1 cellular context compared by ENCODE assay signal in the genomic region with DNA sequence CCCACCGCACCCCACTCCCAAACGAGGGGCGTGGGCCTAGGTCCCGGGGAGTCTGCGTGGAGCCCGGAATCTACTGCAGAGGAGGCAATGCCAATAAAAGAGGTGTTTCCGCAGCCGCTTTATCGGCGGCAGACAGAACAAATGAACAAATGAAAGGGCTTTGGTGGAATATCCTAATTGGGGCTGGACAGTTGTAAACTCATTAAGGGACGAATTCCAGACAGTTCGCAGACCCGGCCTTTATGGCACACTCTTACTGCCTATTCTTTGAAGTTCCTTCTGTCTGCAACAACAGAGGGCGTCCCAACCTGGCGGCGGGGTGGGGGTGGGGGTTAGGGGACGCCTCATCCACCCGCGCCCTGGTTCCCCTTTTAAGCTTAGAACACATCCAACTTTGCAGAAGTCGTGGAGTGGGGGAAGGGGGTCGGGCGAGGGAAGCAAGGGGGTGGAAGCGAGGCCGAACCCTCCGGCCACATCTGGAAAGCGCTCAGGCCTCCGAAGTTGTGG.
TF ChIP-seq lines count a peak whose summit lies in the region.

No MANE protein-coding gene starts in this region.

TF ChIP-seq in HepG2, 621 proteins besides CTCF, POLR2A, EP300 and RAD21:
- TF ChIP-seq NFE2L2 (IDR thresholded peaks at IDR 0.05; ENCODE audit: low read length): no peak
- 0 out of 2 replicates have a peak, but pooled peaks have one; percentile 25 for TF ChIP-seq PHF21A (CRISPR knock-in tag; IDR thresholded peaks at IDR 0.05)
- TF ChIP-seq, protein P1, sequence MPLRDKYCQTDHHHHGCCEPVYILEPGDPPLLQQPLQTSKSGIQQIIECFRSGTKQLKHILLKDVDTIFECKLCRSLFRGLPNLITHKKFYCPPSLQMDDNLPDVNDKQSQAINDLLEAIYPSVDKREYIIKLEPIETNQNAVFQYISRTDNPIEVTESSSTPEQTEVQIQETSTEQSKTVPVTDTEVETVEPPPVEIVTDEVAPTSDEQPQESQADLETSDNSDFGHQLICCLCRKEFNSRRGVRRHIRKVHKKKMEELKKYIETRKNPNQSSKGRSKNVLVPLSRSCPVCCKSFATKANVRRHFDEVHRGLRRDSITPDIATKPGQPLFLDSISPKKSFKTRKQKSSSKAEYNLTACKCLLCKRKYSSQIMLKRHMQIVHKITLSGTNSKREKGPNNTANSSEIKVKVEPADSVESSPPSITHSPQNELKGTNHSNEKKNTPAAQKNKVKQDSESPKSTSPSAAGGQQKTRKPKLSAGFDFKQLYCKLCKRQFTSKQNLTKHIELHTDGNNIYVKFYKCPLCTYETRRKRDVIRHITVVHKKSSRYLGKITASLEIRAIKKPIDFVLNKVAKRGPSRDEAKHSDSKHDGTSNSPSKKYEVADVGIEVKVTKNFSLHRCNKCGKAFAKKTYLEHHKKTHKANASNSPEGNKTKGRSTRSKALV (CRISPR knock-in tag; IDR thresholded peaks at IDR 0.05): no peak
- TF ChIP-seq, protein P2, sequence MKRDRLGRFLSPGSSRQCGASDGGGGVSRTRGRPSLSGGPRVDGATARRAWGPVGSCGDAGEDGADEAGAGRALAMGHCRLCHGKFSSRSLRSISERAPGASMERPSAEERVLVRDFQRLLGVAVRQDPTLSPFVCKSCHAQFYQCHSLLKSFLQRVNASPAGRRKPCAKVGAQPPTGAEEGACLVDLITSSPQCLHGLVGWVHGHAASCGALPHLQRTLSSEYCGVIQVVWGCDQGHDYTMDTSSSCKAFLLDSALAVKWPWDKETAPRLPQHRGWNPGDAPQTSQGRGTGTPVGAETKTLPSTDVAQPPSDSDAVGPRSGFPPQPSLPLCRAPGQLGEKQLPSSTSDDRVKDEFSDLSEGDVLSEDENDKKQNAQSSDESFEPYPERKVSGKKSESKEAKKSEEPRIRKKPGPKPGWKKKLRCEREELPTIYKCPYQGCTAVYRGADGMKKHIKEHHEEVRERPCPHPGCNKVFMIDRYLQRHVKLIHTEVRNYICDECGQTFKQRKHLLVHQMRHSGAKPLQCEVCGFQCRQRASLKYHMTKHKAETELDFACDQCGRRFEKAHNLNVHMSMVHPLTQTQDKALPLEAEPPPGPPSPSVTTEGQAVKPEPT (CRISPR knock-in tag; IDR thresholded peaks at IDR 0.05; ENCODE audit: low read depth): 0 out of 2 replicates have a peak, but pooled peaks have one; percentile 2
- TF ChIP-seq SRSF4 (IDR thresholded peaks at IDR 0.05; ENCODE audit: low read depth, low read length, poor library complexity, severe bottlenecking): no peak
- peak; percentile 12; the same call in 1 of the 2 replicates for TF ChIP-seq ZNF747 (CRISPR knock-in tag; IDR thresholded peaks at IDR 0.05; ENCODE audit: borderline replicate concordance)
- TF ChIP-seq EED (CRISPR knock-in tag; IDR thresholded peaks at IDR 0.05): 0 out of 2 replicates have a peak, but pooled peaks have one; percentile 43
- peak; percentile 7; the same call in 1 of the 2 replicates for TF ChIP-seq ZNF605 (CRISPR knock-in tag; IDR thresholded peaks at IDR 0.05)
- TF ChIP-seq, protein P3, sequence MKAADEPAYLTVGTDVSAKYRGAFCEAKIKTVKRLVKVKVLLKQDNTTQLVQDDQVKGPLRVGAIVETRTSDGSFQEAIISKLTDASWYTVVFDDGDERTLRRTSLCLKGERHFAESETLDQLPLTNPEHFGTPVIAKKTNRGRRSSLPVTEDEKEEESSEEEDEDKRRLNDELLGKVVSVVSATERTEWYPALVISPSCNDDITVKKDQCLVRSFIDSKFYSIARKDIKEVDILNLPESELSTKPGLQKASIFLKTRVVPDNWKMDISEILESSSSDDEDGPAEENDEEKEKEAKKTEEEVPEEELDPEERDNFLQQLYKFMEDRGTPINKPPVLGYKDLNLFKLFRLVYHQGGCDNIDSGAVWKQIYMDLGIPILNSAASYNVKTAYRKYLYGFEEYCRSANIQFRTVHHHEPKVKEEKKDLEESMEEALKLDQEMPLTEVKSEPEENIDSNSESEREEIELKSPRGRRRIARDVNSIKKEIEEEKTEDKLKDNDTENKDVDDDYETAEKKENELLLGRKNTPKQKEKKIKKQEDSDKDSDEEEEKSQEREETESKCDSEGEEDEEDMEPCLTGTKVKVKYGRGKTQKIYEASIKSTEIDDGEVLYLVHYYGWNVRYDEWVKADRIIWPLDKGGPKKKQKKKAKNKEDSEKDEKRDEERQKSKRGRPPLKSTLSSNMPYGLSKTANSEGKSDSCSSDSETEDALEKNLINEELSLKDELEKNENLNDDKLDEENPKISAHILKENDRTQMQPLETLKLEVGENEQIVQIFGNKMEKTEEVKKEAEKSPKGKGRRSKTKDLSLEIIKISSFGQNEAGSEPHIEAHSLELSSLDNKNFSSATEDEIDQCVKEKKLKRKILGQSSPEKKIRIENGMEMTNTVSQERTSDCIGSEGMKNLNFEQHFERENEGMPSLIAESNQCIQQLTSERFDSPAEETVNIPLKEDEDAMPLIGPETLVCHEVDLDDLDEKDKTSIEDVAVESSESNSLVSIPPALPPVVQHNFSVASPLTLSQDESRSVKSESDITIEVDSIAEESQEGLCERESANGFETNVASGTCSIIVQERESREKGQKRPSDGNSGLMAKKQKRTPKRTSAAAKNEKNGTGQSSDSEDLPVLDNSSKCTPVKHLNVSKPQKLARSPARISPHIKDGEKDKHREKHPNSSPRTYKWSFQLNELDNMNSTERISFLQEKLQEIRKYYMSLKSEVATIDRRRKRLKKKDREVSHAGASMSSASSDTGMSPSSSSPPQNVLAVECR (CRISPR knock-in tag; IDR thresholded peaks at IDR 0.05; ENCODE audit: borderline replicate concordance): 0 out of 2 replicates have a peak, but pooled peaks have one; percentile 6
- 0 out of 2 replicates have a peak, but pooled peaks have one; percentile 41 for TF ChIP-seq ZNF138 (CRISPR knock-in tag; IDR thresholded peaks at IDR 0.05; ENCODE audit: low read depth)
- TF ChIP-seq ZMYM4 (CRISPR knock-in tag; IDR thresholded peaks at IDR 0.05): 0 out of 2 replicates have a peak, but pooled peaks have one; percentile 6
- TF ChIP-seq ZNF660 (CRISPR knock-in tag; IDR thresholded peaks at IDR 0.05; ENCODE audit: borderline replicate concordance, low read depth): no peak
- 0 out of 2 replicates have a peak, but pooled peaks have one; percentile 13 for TF ChIP-seq ZNF772 (CRISPR knock-in tag; IDR thresholded peaks at IDR 0.05)
- TF ChIP-seq MTF2 (CRISPR knock-in tag; IDR thresholded peaks at IDR 0.05; ENCODE audit: borderline replicate concordance): no peak
- TF ChIP-seq, protein P4, sequence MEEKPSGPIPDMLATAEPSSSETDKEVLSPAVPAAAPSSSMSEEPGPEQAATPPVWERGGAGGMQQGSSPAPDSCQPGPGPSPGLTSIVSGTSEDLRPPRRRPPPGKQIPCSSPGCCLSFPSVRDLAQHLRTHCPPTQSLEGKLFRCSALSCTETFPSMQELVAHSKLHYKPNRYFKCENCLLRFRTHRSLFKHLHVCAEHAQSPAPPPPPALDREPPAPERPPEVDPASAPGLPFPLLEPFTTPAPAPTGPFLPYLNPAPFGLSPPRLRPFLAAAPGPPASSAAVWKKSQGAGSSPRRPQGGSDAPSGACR (CRISPR knock-in tag; IDR thresholded peaks at IDR 0.05): 0 out of 2 replicates have a peak, but pooled peaks have one; percentile 4
- no peak for TF ChIP-seq ZNF124 (CRISPR knock-in tag; IDR thresholded peaks at IDR 0.05)
- TF ChIP-seq PHF8 (CRISPR knock-in tag; IDR thresholded peaks at IDR 0.05): peak; percentile 8; the same call in 1 of the 2 replicates
TF ChIP-seq in HepG2: peak in this region for 11.
